Comparison of ENCODE assay signal across 18 cellular contexts in the genomic region with DNA sequence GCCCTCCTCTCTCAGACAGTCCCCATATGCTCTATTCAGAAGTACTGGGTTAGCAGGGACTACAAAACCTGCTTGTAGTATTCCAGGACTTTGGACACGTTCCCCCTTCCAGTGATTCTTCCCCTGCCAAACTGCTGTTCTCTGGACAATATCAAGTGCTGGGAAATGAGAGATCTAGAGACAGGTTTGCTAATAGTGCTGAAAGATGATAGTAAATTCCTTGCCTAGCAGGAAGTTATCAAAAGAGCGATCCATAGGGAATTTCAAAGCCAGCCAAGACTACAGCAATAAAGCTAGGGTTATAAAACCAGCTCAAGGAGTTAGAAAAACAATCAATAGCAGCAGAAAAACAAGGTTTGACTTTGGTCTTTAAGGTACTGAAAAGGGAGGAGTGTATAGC. TPM values are rescaled to one million over a fixed set of nuclear protein-coding genes. Genes with fewer than 3 reads are reported as not detected.
DNase-seq lines count a peak whose midpoint lies in the region; TF ChIP-seq lines count a peak whose summit lies in the region.
"Had no signal": no experiment of that assay in that cellular context is flagged by ENCODE, and none has a peak within 500 bp of the region (broad histone marks: within the 10 kb centered on the region; RNA-seq: fewer than 3 reads in every experiment).

No MANE protein-coding gene starts in this region.

- H3K27me3 Mint-ChIP-seq in MCF 10A (ENCODE audit: insufficient read depth, unreplicated experiment) (no peaks in the 10 kb centered on the region), nephron progenitor cell (ENCODE audit: low read depth, poor library complexity) (peaks cover 3% of the 10 kb centered on the region)
- H3K27me3 Mint-ChIP-seq: activated CD4-positive, alpha-beta T cell treated with anti-CD3 and anti-CD28 coated beads for 36 hours; activated naive CD8-positive, alpha-beta T cell had no signal

- H3K27ac Mint-ChIP-seq in MCF 10A (ENCODE audit: low read depth, unreplicated experiment) (no peak overlapping the region), nephron progenitor cell (peak overlapping the region; percentile 85)
- H3K27ac Mint-ChIP-seq: activated CD4-positive, alpha-beta T cell treated with anti-CD3 and anti-CD28 coated beads for 36 hours; activated naive CD8-positive, alpha-beta T cell; activated T-cell treated with anti-CD3 and anti-CD28 coated beads, Interleukin-2, amount 50 U/mL, for 72 hours had no signal

- peaks cover 19% of the 10 kb centered on the region for H3K4me1 Mint-ChIP-seq in MCF 10A (ENCODE audit: insufficient read depth, unreplicated experiment)
- H3K4me1 Mint-ChIP-seq in nephron progenitor cell = peaks cover 70% of the 10 kb centered on the region

- POLR2A ChIA-PET in MCF 10A (lab: Yijun Ruan, JAX) = no interaction called here

- 13 to 27% methylated on average over 1 to 2 of the region's 2 CpGs for WGBS in transverse colon (ENCODE audit: low coverage in 1 of 2), 2 donors

- no peak overlapping the region for H3K4me3 Mint-ChIP-seq in MCF 10A (ENCODE audit: unreplicated experiment)
- H3K4me3 Mint-ChIP-seq in nephron progenitor cell = peak overlapping the region; percentile 6
- H3K4me3 Mint-ChIP-seq: activated CD4-positive, alpha-beta T cell treated with anti-CD3 and anti-CD28 coated beads for 36 hours; activated naive CD8-positive, alpha-beta T cell; activated T-cell treated with anti-CD3 and anti-CD28 coated beads, Interleukin-2, amount 50 U/mL, for 72 hours had no signal

- peaks cover 0 to 5% of the 10 kb centered on the region in 2 donors for H3K4me1 ChIP-seq in breast epithelium
- peaks cover 14 to 40% (median 29%) of the 10 kb centered on the region in 4 donors for H3K4me1 ChIP-seq in transverse colon

- TF ChIP-seq CTCF in breast epithelium (IDR thresholded peaks at IDR 0.05) = no peak
- TF ChIP-seq CTCF in MCF 10A (IDR thresholded peaks at IDR 0.05; ENCODE audit: unreplicated experiment) = no peak
- no peak for TF ChIP-seq CTCF in fibroblast of the aortic adventitia (IDR thresholded peaks at IDR 0.05; ENCODE audit: insufficient read depth, low read length)
- TF ChIP-seq CTCF in nephron progenitor cell (IDR thresholded peaks at IDR 0.05) = no peak
- TF ChIP-seq CTCF in transverse colon (IDR thresholded peaks at IDR 0.05) = no peak

- H3K4me3 ChIP-seq in breast epithelium = no peak overlapping the region
- no peak overlapping the region for H3K4me3 ChIP-seq in fibroblast of the aortic adventitia (ENCODE audit: low read depth, low read length)
- no peak overlapping the region for H3K4me3 ChIP-seq in transverse colon
- H3K4me3 ChIP-seq: lower lobe of right lung had no signal

- no peak for TF ChIP-seq POLR2A in breast epithelium (IDR thresholded peaks at IDR 0.05)
- TF ChIP-seq POLR2A in transverse colon (IDR thresholded peaks at IDR 0.05) = no peak

- no peaks in the 10 kb centered on the region for H3K36me3 Mint-ChIP-seq in MCF 10A (ENCODE audit: insufficient read depth, unreplicated experiment)
- peaks cover 40% of the 10 kb centered on the region for H3K36me3 Mint-ChIP-seq in nephron progenitor cell (ENCODE audit: low read depth)
- H3K36me3 Mint-ChIP-seq: activated naive CD8-positive, alpha-beta T cell had no signal

- no peak for DNase-seq in breast epithelium (ENCODE audit: low spot score in 2 of 2)
- DNase-seq in MCF 10A (ENCODE audit: unreplicated experiment) = no peak
- DNase-seq in fibroblast of the aortic adventitia (ENCODE audit: low read depth) = peak; percentile 81
- DNase-seq in nephron progenitor cell = no peak
- DNase-seq in transverse colon = no peak
- DNase-seq in Kasumi-1 (lab: John Stamatoyannopoulos, UW) = no peak
- DNase-seq in posterior vena cava (ENCODE audit: low spot score) = no peak
- DNase-seq in NK-92 (lab: John Stamatoyannopoulos, UW; ENCODE audit: unreplicated experiment) = no peak
- DNase-seq: activated CD4-positive, alpha-beta T cell treated with anti-CD3 and anti-CD28 coated beads for 36 hours; activated T-cell treated with anti-CD3 and anti-CD28 coated beads, Interleukin-2, amount 50 U/mL, for 72 hours; hypothalamus; lower lobe of right lung; NCI-H1417; NCI-H526; stimulated activated CD4-positive, alpha-beta T cell treated with anti-CD3 and anti-CD28 coated beads, Interleukin-4, amount 100 ng/mL, for 1 hour had no signal

- no peaks in the 10 kb centered on the region for H3K27me3 ChIP-seq in breast epithelium
- H3K27me3 ChIP-seq in transverse colon = no peaks in the 10 kb centered on the region

- intact Hi-C loops in breast epithelium (cut with DNase I; ENCODE audit: low total_unique reads) (no loop called here), MCF 10A (cut with micrococcal nuclease) (no loop called here), transverse colon (cut with DNase I; ENCODE audit: low total_unique reads) (no loop called here), posterior vena cava (cut with DNase I) (no loop called here)

- in situ Hi-C loops in transverse colon (cut with MboI; ENCODE audit: low pct_ligation_motif_present in 1 of 4, low pct_unique_long_range_greater_than_20kb in 1 of 4, low sequenced_read_pairs in 3 of 4) = no loop called here

- H3K9me3 ChIP-seq in breast epithelium (no peaks in the 10 kb centered on the region), transverse colon (no peaks in the 10 kb centered on the region)
- H3K9me3 ChIP-seq: lower lobe of right lung had no signal

- no TSS peak for BruUV-seq in MCF 10A (replicated peaks; lab: Mats Ljungman, UMichigan)

- peak; percentile 69 for TF ChIP-seq EP300 in transverse colon (IDR thresholded peaks at IDR 0.05; ENCODE audit: low read depth)

- H3K9me3 Mint-ChIP-seq in MCF 10A (ENCODE audit: unreplicated experiment) = no peaks in the 10 kb centered on the region
- H3K9me3 Mint-ChIP-seq in nephron progenitor cell = no peaks in the 10 kb centered on the region
- H3K9me3 Mint-ChIP-seq: activated T-cell treated with anti-CD3 and anti-CD28 coated beads, Interleukin-2, amount 50 U/mL, for 72 hours had no signal

- CTCF ChIA-PET in MCF 10A (lab: Yijun Ruan, JAX) = interaction anchor here (2.3 to 12.9 kb wide), 2 partner anchors 19 to 47 kb away, joined by 7 to 146 read pairs; no protein-coding TSS in a partner anchor

- no peaks in the 10 kb centered on the region for H3K36me3 ChIP-seq in breast epithelium
- H3K36me3 ChIP-seq in transverse colon = no peaks in the 10 kb centered on the region
- H3K36me3 ChIP-seq: lower lobe of right lung had no signal

- H3K27ac ChIP-seq in breast epithelium = peak overlapping the region; percentile 0 to 76
- peak overlapping the region; percentile 60 to 78 (median 74) for H3K27ac ChIP-seq in transverse colon

RNA-seq across cellular contexts. Expression of a gene that starts 15.2 kb away (rescaled TPM):
- total RNA-seq in breast epithelium (10 to 100 TPM; 46.8 to 98.9 (median 61.9) TPM), MCF 10A (2022) (1.5 and 2.4 TPM in 2 replicates), fibroblast of the aortic adventitia (ENCODE audit: low replicate concordance) (11.7 and 37.5 TPM in 2 replicates), transverse colon (10 to 100 TPM in 3 of 4 donors, 1 to 10 TPM in 1; 5.2 to 29.1 (median 14.2) TPM), posterior vena cava (10 to 100 TPM; 17.4 to 31.0 TPM)

RNA-seq across cellular contexts. Expression of a gene that starts 49.2 kb away (rescaled TPM):
- under 1 TPM in 1 of 3 donors, not detected in 2; 0.32 TPM for total RNA-seq in breast epithelium
- total RNA-seq in MCF 10A (2022) = not detected in 2 replicates
- total RNA-seq in fibroblast of the aortic adventitia (ENCODE audit: low replicate concordance) = not detected in 2 replicates
- total RNA-seq in transverse colon = not detected
- under 1 TPM in 1 of 2 donors, not detected in 1; 0.19 TPM for total RNA-seq in posterior vena cava
- total RNA-seq: A172, osteocyte had no signal
